In the genomic region with DNA sequence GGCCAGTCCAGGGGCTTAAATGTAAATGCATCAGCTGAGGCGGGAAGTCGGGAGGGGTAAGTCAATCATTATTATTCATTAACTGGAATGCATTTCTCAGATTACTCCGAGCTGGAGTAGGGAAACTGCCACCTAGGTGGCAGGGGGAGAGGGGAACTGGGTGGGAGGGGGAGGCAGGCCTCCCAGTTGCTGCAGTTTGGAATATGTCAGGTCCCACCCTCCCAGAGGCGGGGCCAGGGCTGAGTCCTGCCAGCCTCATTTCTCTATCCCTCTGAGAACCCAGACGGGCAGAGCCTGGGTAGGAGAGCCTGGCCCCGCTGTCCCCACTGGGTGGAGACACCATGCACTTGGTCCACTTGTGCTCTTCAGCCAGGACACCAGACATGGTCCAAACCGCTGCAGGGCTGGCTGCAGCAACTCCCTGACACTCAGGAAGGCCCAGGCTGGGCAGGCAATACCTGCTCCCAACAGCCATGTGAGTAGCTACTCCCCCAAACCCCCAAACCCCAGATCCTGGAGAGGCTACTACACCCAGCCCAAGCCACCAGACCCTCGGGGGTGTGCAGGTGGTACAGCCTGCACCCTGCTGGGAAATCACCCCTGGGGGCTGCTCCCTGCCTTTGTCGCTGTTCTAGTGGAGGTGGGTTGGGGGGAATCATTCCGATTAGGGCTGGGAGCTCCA, we compare ENCODE assay signal across 9 cellular contexts. TPM values are rescaled to one million over a fixed set of nuclear protein-coding genes. Genes with fewer than 3 reads are reported as not detected.
DNase-seq lines count a peak whose midpoint lies in the region; ATAC-seq, FAIRE-seq and TF ChIP-seq lines count a peak whose summit lies in the region.
"Had no signal": no experiment of that assay in that cellular context is flagged by ENCODE, and none has a peak within 500 bp of the region (broad histone marks: within the 10 kb centered on the region; RNA-seq: fewer than 3 reads in every experiment).

A gene with protein sequence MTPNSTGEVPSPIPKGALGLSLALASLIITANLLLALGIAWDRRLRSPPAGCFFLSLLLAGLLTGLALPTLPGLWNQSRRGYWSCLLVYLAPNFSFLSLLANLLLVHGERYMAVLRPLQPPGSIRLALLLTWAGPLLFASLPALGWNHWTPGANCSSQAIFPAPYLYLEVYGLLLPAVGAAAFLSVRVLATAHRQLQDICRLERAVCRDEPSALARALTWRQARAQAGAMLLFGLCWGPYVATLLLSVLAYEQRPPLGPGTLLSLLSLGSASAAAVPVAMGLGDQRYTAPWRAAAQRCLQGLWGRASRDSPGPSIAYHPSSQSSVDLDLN (plus strand): TSS at position 274 of the 682 bp plus-strand sequence. CDS start 1,710 bp downstream, outside the sequence.

- H3K9me3 ChIP-seq in mononuclear cell (ENCODE audit: low read depth, low read length): no peaks in the 10 kb centered on the region

- no peaks in the 10 kb centered on the region for H3K9me3 Mint-ChIP-seq in activated CD8-positive, alpha-beta memory T cell treated with anti-CD3 and anti-CD28 coated beads, Interleukin-2, amount 10 ng/mL, durations not matched to agents 7 days and 5 days (ENCODE audit: low read depth)
- H3K9me3 Mint-ChIP-seq in type B pancreatic cell: no peaks in the 10 kb centered on the region

- peaks cover 12% of the 10 kb centered on the region for H3K36me3 Mint-ChIP-seq in activated CD8-positive, alpha-beta memory T cell treated with anti-CD3 and anti-CD28 coated beads, Interleukin-2, amount 10 ng/mL, durations not matched to agents 7 days and 5 days
- H3K36me3 Mint-ChIP-seq in type B pancreatic cell: peaks cover 6% of the 10 kb centered on the region

- peak; percentile 6 for TF ChIP-seq CTCF in bronchial epithelial cell (IDR thresholded peaks at IDR 0.05; ENCODE audit: insufficient read depth, low read length, severe bottlenecking)
- no peak for TF ChIP-seq CTCF in type B pancreatic cell (conservative IDR thresholded peaks at IDR 0.05)

- H3K27me3 Mint-ChIP-seq in activated CD8-positive, alpha-beta memory T cell treated with anti-CD3 and anti-CD28 coated beads, Interleukin-2, amount 10 ng/mL, durations not matched to agents 7 days and 5 days: no peaks in the 10 kb centered on the region
- no peaks in the 10 kb centered on the region for H3K27me3 Mint-ChIP-seq in type B pancreatic cell

- H3K4me3 ChIP-seq in bronchial epithelial cell (ENCODE audit: low read depth, low read length) (no peak within 1 kb of the TSS), mononuclear cell (ENCODE audit: low read length) (peak within 1 kb of the TSS; percentile 18)

- H3K4me1 Mint-ChIP-seq in activated CD8-positive, alpha-beta memory T cell treated with anti-CD3 and anti-CD28 coated beads, Interleukin-2, amount 10 ng/mL, durations not matched to agents 7 days and 5 days: peaks cover 24% of the 10 kb centered on the region
- peaks cover 33% of the 10 kb centered on the region for H3K4me1 Mint-ChIP-seq in type B pancreatic cell (ENCODE audit: unreplicated experiment)

- H3K36me3 ChIP-seq in bronchial epithelial cell (ENCODE audit: control insufficient read depth, insufficient read depth, low read length): peaks cover 10% of the 10 kb centered on the region

- CTCF ChIA-PET in activated CD8-positive, alpha-beta memory T cell treated with anti-CD3 and anti-CD28 coated beads, Interleukin-2, amount 10 ng/mL, durations not matched to agents 7 days and 5 days (lab: Charles Lee): no interaction called here

- no peak for FAIRE-seq in bronchial epithelial cell (lab: Jason Lieb, UNC)

- peaks cover 87% of the 10 kb centered on the region for H3K4me1 ChIP-seq in mononuclear cell (ENCODE audit: insufficient read depth, low read length)

- peak within 1 kb of the TSS; percentile 36 for H3K27ac Mint-ChIP-seq in activated CD8-positive, alpha-beta memory T cell treated with anti-CD3 and anti-CD28 coated beads, Interleukin-2, amount 10 ng/mL, durations not matched to agents 7 days and 5 days
- H3K27ac Mint-ChIP-seq in type B pancreatic cell: peak within 1 kb of the TSS; percentile 72

- ATAC-seq in activated CD8-positive, alpha-beta memory T cell treated with anti-CD3 and anti-CD28 coated beads, Interleukin-2, amount 10 ng/mL, durations not matched to agents 7 days and 5 days: no peak

- DNase-seq in activated CD8-positive, alpha-beta memory T cell treated with anti-CD3 and anti-CD28 coated beads, Interleukin-2, amount 10 ng/mL, durations not matched to agents 7 days and 5 days: no peak
- no peak for DNase-seq in activated CD8-positive, alpha-beta memory T cell treated with anti-CD3 and anti-CD28 coated beads, Interleukin-2, amount 50 U/mL, for 4 hours
- no peak for DNase-seq in bronchial epithelial cell (ENCODE audit: low read depth)
- no peak for DNase-seq in type B pancreatic cell (ENCODE audit: extremely low spot score, unreplicated experiment)
- no peak for DNase-seq in occipital lobe (lab: John Stamatoyannopoulos, UW)
- DNase-seq in NCI-H1092 treated with DMSO at 0.1 percent for 48 hours (lab: John Stamatoyannopoulos, UW): no peak
- DNase-seq in activated naive CD4-positive, alpha-beta T cell treated with anti-CD3 and anti-CD28 coated beads, Interleukin-2, amount 50 U/mL, for 16 hours: no peak
- DNase-seq: activated CD4-positive, alpha-beta T cell treated with anti-CD3 and anti-CD28 coated beads, Interleukin-2, amount 50 U/mL, for 1 hour had no signal

- H3K4me3 Mint-ChIP-seq in activated CD8-positive, alpha-beta memory T cell treated with anti-CD3 and anti-CD28 coated beads, Interleukin-2, amount 10 ng/mL, durations not matched to agents 7 days and 5 days: no peak within 1 kb of the TSS
- no peak within 1 kb of the TSS for H3K4me3 Mint-ChIP-seq in type B pancreatic cell

- no peaks in the 10 kb centered on the region for H3K27me3 ChIP-seq in bronchial epithelial cell (ENCODE audit: control insufficient read depth, insufficient read depth, low read length)
- H3K27me3 ChIP-seq in mononuclear cell (ENCODE audit: insufficient read depth, low read length): no peaks in the 10 kb centered on the region

RNA-seq across cellular contexts. Expression of the gene that starts here (rescaled TPM):
- total RNA-seq in activated CD8-positive, alpha-beta memory T cell treated with anti-CD3 and anti-CD28 coated beads, Interleukin-2, amount 10 ng/mL, durations not matched to agents 7 days and 5 days: under 1 TPM; 0.73 to 0.82 TPM
- total RNA-seq in bronchial epithelial cell (under 0.01 TPM in 1 of 2 replicates, not detected in the other), mononuclear cell (2.9 TPM), type B pancreatic cell (ENCODE audit: low replicate concordance) (2.1 and 5.7 TPM in 2 replicates), occipital lobe (not detected)
